Comparison of ENCODE assay signal across 8 cellular contexts in the genomic region with DNA sequence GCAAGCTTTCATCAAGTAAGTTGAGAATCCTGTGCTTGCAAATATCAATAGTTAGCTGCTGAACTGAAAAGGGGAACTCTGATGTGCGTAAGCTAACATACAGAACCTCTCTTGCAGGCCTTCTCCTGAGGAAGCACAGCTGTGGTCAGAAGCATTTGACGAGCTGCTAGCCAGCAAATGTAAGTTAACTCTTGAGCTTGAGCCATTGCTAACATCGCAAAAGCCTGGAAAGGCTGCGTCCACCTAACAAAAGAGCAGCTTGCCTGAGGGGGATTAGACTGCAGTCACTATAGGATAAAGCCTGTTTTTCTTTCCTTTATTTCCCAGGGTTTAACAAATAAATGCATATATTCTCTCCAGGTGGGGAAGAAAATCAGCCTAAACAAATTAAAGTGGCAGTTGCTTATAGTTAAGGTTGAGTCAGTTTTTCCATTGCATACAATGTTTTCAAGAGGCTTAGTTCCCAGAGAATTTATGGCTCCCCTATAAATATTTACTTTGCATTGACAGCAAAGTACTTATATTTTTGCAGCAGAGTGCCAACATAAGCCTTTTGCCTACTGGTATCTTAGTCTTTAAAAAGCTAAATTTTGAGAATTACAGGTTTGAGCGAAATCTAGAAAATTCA. TPM values are rescaled to one million over a fixed set of nuclear protein-coding genes. Genes with fewer than 3 reads are reported as not detected.
DNase-seq lines count a peak whose midpoint lies in the region; ATAC-seq, FAIRE-seq and TF ChIP-seq lines count a peak whose summit lies in the region.

No MANE protein-coding gene starts in this region.

- H3K9ac ChIP-seq in endothelial cell of umbilical vein (replicated peaks; ENCODE audit: extremely low read depth, insufficient read depth, low read length) = peak overlapping the region; percentile 36

- intact Hi-C loops in endothelial cell of umbilical vein (cut with micrococcal nuclease) = no loop called here

- H3K9me3 ChIP-seq in Peyer's patch (no peaks in the 10 kb centered on the region), endothelial cell of umbilical vein (replicated peaks; ENCODE audit: control insufficient read depth, insufficient read depth, low read length) (no peaks in the 10 kb centered on the region), osteoblast (ENCODE audit: low read depth, low read length) (no peaks in the 10 kb centered on the region)

- CTCF ChIA-PET in endothelial cell of umbilical vein (lab: Charles Lee) = interaction anchor here (1.0 to 14.8 kb wide), 5 partner anchors 10 to 333 kb away, joined by 3 to 550 read pairs (median 4); no protein-coding TSS in a partner anchor

- DNase-seq in EH (ENCODE audit: low read depth) (peak; percentile 47), HCEC 1CT (peak; percentile 20), Peyer's patch (peak in 2 of 3 donors; percentile 27 to 63), endothelial cell of umbilical vein (ENCODE audit: low read depth, low spot score) (peak; percentile 47), osteoblast (ENCODE audit: insufficient read length, low spot score, missing footprints) (no peak), NCI-H774 (lab: John Stamatoyannopoulos, UW) (no peak)
- no peak for DNase-seq in stimulated activated CD4-positive, alpha-beta T cell treated with anti-CD3 and anti-CD28 coated beads, Interleukin-1b, Interleukin-23, amount 100 ng/mL, for 48 hours

- H3K9me1 ChIP-seq in endothelial cell of umbilical vein (replicated peaks; ENCODE audit: control insufficient read depth, extremely low read depth, insufficient read depth, low read length) = no peaks in the 10 kb centered on the region

- H3K4me1 ChIP-seq in Peyer's patch (peaks cover 0 to 14% (median 8%) of the 10 kb centered on the region in 4 donors), endothelial cell of umbilical vein (ENCODE audit: control insufficient read depth, extremely low read depth, insufficient read depth, low read length) (peaks cover 38% of the 10 kb centered on the region), osteoblast (ENCODE audit: insufficient read depth, low read length) (peaks cover 25% of the 10 kb centered on the region)

- ATAC-seq in esophagus mucosa = no peak

- H3K27ac ChIP-seq in Peyer's patch (peak overlapping the region; percentile 91 to 94 (median 93)), endothelial cell of umbilical vein (ENCODE audit: insufficient read depth, low read depth, low read length) (no peak overlapping the region), osteoblast (ENCODE audit: low read depth, low read length) (no peak overlapping the region)

- POLR2A ChIA-PET in endothelial cell of umbilical vein (lab: Charles Lee) = interaction anchor here (0.6 to 2.9 kb wide), 5 partner anchors 141 to 208 kb away, joined by 3 to 11 read pairs (median 9); no protein-coding TSS in a partner anchor

- H3K27me3 ChIP-seq in Peyer's patch (no peaks in the 10 kb centered on the region), endothelial cell of umbilical vein (ENCODE audit: control insufficient read depth in 2 of 2, insufficient read depth in 2 of 2, low read length in 2 of 2) (no peaks in the 10 kb centered on the region), osteoblast (ENCODE audit: insufficient read depth, low read length) (no peaks in the 10 kb centered on the region)

- TF ChIP-seq POLR2A in Peyer's patch (IDR thresholded peaks at IDR 0.05) = peak in 1 of 2 donors; percentile 13
- no peak for TF ChIP-seq POLR2A in endothelial cell of umbilical vein (IDR thresholded peaks at IDR 0.05; ENCODE audit: low read depth, low read length)

- FAIRE-seq in endothelial cell of umbilical vein (lab: Jason Lieb, UNC) = no peak

- TF ChIP-seq CTCF in Peyer's patch (IDR thresholded peaks at IDR 0.05) = no peak
- TF ChIP-seq CTCF in endothelial cell of umbilical vein (IDR thresholded peaks at IDR 0.05; ENCODE audit: extremely low read depth in 1 of 2, insufficient read depth in 1 of 2, low read depth in 1 of 2, low read length in 2 of 2) = no peak
- no peak for TF ChIP-seq CTCF in osteoblast (IDR thresholded peaks at IDR 0.05; ENCODE audit: extremely low read depth, low read depth, low read length)

- H4K20me1 ChIP-seq in endothelial cell of umbilical vein (replicated peaks; ENCODE audit: control insufficient read depth, extremely low read depth, insufficient read depth, low read length) = no peaks in the 10 kb centered on the region
- H4K20me1 ChIP-seq in osteoblast (ENCODE audit: insufficient read depth, low read length) = no peaks in the 10 kb centered on the region

- H3K36me3 ChIP-seq in Peyer's patch (peaks cover 0 to 25% (median 0%) of the 10 kb centered on the region in 3 donors), endothelial cell of umbilical vein (ENCODE audit: control insufficient read depth in 2 of 2, extremely low read depth in 1 of 2, insufficient read depth in 2 of 2, low read length in 2 of 2) (peaks cover 0 to 2% of the 10 kb centered on the region in 2 experiments), osteoblast (ENCODE audit: insufficient read depth, low read length) (peaks cover 10% of the 10 kb centered on the region)

- dilution Hi-C loops in endothelial cell of umbilical vein (cut with MboI; ENCODE audit: extremely low pct_ligation_motif_present, low sequenced_read_pairs) = loop anchor here (25.0 kb wide), 2 partner anchors 202 to 323 kb away; no protein-coding TSS in a partner anchor

- H3K4me3 ChIP-seq in Peyer's patch = peak overlapping the region in 3 of 4 donors; percentile 10 to 82 (median 62)
- peak overlapping the region in 2 of 3 experiments; percentile 74 to 87 for H3K4me3 ChIP-seq in endothelial cell of umbilical vein (replicated peaks in 1 of 3; ENCODE audit: insufficient read depth in 1 of 3, low read depth in 1 of 3, low read length in 3 of 3)
- peak overlapping the region; percentile 97 for H3K4me3 ChIP-seq in osteoblast (ENCODE audit: insufficient read depth, low read length)

- H3K4me2 ChIP-seq in endothelial cell of umbilical vein (ENCODE audit: insufficient read depth, low read length) = peak overlapping the region; percentile 89
- peak overlapping the region; percentile 89 for H3K4me2 ChIP-seq in osteoblast (ENCODE audit: insufficient read depth, low read length)

- peaks cover 15% of the 10 kb centered on the region for H3K79me2 ChIP-seq in endothelial cell of umbilical vein (ENCODE audit: control insufficient read depth, insufficient read depth, low read length)
- H3K79me2 ChIP-seq in osteoblast (ENCODE audit: insufficient read depth, low read length) = peaks cover 11% of the 10 kb centered on the region

- BruUV-seq in endothelial cell of umbilical vein (replicated peaks; lab: Mats Ljungman, UMichigan) = no TSS peak

- no peak overlapping the region for H2AFZ ChIP-seq in endothelial cell of umbilical vein (ENCODE audit: low read depth, low read length)
- no peak overlapping the region for H2AFZ ChIP-seq in osteoblast (ENCODE audit: low read length)

TF ChIP-seq in endothelial cell of umbilical vein, 7 proteins besides CTCF, POLR2A, EP300 and RAD21:
- TF ChIP-seq JUN (IDR thresholded peaks at IDR 0.05; ENCODE audit: borderline replicate concordance, insufficient read depth, insufficient read length, low read depth) = no peak
- no peak for TF ChIP-seq MYC (IDR thresholded peaks at IDR 0.05; ENCODE audit: low read depth, low read length)
- no peak for TF ChIP-seq FOS (IDR thresholded peaks at IDR 0.05; ENCODE audit: borderline replicate concordance, insufficient read depth, low read length)
- TF ChIP-seq, protein P1, sequence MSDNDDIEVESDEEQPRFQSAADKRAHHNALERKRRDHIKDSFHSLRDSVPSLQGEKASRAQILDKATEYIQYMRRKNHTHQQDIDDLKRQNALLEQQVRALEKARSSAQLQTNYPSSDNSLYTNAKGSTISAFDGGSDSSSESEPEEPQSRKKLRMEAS (IDR thresholded peaks at IDR 0.05; ENCODE audit: insufficient read depth, insufficient read length) = no peak
- no peak for TF ChIP-seq POLR2AphosphoS5 (IDR thresholded peaks at IDR 0.05; ENCODE audit: insufficient read depth, low read depth, low read length)
- TF ChIP-seq EZH2 (IDR thresholded peaks at IDR 0.05; ENCODE audit: borderline replicate concordance, low read depth, low read length, severe bottlenecking) = no peak
- no peak for TF ChIP-seq GATA2 (IDR thresholded peaks at IDR 0.05; ENCODE audit: insufficient read depth, insufficient read length, low read depth, low read length)

RNA-seq across cellular contexts. Expression of gene RGS2, which starts 1.5 kb away (rescaled TPM):
- total RNA-seq in Peyer's patch (10 to 100 TPM; 78.0 to 98.2 (median 91.4) TPM), endothelial cell of umbilical vein (9.1 and 9.5 TPM in 2 replicates), osteoblast (5.6 and 5.8 TPM in 2 replicates), esophagus mucosa (10.8 TPM)
- 4.4 and 6.1 TPM in 2 replicates for polyA plus RNA-seq in endothelial cell of umbilical vein
- polyA plus RNA-seq in endothelial cell of umbilical vein (2011; cell fraction: cytosol; rRNA removed) = 13.2 and 14.9 TPM in 2 replicates
- 20.7 and 22.9 TPM in 2 replicates for polyA plus RNA-seq in endothelial cell of umbilical vein (2011; cell fraction: nucleus; rRNA removed)
- polyA plus RNA-seq in endothelial cell of umbilical vein (2012) = 8.3 and 14.8 TPM in 2 replicates
- 4.0 and 5.5 TPM in 2 replicates for polyA minus RNA-seq in endothelial cell of umbilical vein
- polyA minus RNA-seq in endothelial cell of umbilical vein (2011; cell fraction: cytosol; rRNA and poly(A)+ RNA removed) = 15.1 TPM
- 18.0 and 23.7 TPM in 2 replicates for polyA minus RNA-seq in endothelial cell of umbilical vein (2011; cell fraction: nucleus; rRNA and poly(A)+ RNA removed)

Comparison
In these comparisons a context has a peak if more than half of its experiments do, and no peak if none do; other contexts are left out.
1. DNase-seq: peak in EH (single experiment), HCEC 1CT (single experiment), Peyer's patch (2 of 3) and endothelial cell of umbilical vein (single experiment); none in osteoblast (single experiment), stimulated activated CD4-positive, alpha-beta T cell treated with anti-CD3 and anti-CD28 coated beads, Interleukin-1b, Interleukin-23, amount 100 ng/mL, for 48 hours (single experiment) and NCI-H774 (single experiment).
2. H3K27ac ChIP-seq: peak in Peyer's patch (4 of 4); none in endothelial cell of umbilical vein (single experiment) and osteoblast (single experiment).
3. Peak in every context shown above with its lines, with median percentiles within 50 percentile points of each other: H3K4me3 ChIP-seq.